2 cellular contexts compared by ENCODE assay signal in the genomic region with DNA sequence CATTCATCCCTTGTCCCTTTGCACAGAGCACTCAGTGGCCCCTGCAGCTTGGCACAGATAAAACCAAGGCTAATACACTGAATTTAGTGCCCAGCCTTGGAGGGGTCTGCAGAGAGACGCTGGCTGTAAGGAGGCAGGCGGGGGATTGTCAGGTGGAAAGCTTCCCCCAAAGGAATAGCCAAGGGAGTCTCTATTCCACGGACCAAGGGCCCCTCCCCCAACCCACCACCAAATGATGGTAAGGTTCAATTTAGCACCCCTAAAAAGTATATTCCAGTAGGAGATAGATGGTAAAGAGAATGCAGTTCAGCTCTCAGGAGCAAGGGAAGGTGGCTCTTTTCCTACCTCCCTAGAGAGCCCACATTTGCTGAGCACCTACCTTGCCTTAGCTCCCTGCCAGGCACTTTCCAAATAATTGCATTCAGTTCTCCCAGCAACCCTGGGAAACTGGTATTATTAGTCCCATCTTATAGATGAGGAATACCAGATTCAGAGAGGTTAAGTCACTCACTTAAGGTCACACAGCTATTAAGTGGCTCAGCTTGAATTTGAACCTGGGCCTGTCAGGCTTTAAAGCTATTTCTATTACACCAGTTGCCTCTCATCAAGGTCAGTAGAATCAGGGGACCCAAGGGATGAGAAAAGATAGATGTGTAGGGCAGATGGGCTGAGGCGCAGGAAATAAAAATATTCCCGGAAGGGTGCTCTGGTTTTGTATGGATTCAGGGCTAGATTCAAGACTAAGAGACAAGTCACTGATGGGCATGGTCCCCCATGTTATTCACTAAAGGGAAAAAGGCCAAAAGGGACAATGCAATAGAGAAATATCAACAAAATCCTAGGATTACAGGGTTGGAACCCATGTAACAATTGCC.
TF ChIP-seq lines count a peak whose summit lies in the region.

No MANE protein-coding gene starts in this region.

TF ChIP-seq in SK-N-SH, 30 proteins besides CTCF, POLR2A, EP300 and RAD21:
- TF ChIP-seq TAF1 (IDR thresholded peaks at IDR 0.05; ENCODE audit: borderline replicate concordance, low read depth, low read length) (no peak), NRF1 (IDR thresholded peaks at IDR 0.05; ENCODE audit: low read depth, low read length) (no peak), FOXJ3 (CRISPR knock-in tag; IDR thresholded peaks at IDR 0.05) (no peak), GABPA (IDR thresholded peaks at IDR 0.05; ENCODE audit: low read depth) (no peak)
- TF ChIP-seq, protein P1, sequence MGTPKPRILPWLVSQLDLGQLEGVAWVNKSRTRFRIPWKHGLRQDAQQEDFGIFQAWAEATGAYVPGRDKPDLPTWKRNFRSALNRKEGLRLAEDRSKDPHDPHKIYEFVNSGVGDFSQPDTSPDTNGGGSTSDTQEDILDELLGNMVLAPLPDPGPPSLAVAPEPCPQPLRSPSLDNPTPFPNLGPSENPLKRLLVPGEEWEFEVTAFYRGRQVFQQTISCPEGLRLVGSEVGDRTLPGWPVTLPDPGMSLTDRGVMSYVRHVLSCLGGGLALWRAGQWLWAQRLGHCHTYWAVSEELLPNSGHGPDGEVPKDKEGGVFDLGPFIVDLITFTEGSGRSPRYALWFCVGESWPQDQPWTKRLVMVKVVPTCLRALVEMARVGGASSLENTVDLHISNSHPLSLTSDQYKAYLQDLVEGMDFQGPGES (IDR thresholded peaks at IDR 0.05; ENCODE audit: low read depth, low read length) = no peak
- TF ChIP-seq, protein P2, sequence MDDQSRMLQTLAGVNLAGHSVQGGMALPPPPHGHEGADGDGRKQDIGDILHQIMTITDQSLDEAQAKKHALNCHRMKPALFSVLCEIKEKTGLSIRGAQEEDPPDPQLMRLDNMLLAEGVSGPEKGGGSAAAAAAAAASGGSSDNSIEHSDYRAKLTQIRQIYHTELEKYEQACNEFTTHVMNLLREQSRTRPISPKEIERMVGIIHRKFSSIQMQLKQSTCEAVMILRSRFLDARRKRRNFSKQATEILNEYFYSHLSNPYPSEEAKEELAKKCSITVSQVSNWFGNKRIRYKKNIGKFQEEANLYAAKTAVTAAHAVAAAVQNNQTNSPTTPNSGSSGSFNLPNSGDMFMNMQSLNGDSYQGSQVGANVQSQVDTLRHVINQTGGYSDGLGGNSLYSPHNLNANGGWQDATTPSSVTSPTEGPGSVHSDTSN (IDR thresholded peaks at IDR 0.05) = no peak

TF ChIP-seq in SK-N-SH treated with all-trans-retinoic acid at 6 μM for 48 hours, 23 proteins besides CTCF, POLR2A, EP300 and RAD21:
- no peak for TF ChIP-seq ISL1 (CRISPR knock-in tag; IDR thresholded peaks at IDR 0.05)
- TF ChIP-seq ZNF70 (CRISPR knock-in tag; IDR thresholded peaks at IDR 0.05) = no peak
- no peak for TF ChIP-seq ZNF565 (CRISPR knock-in tag; conservative IDR thresholded peaks at IDR 0.05; ENCODE audit: low read depth)
- TF ChIP-seq, protein P3, sequence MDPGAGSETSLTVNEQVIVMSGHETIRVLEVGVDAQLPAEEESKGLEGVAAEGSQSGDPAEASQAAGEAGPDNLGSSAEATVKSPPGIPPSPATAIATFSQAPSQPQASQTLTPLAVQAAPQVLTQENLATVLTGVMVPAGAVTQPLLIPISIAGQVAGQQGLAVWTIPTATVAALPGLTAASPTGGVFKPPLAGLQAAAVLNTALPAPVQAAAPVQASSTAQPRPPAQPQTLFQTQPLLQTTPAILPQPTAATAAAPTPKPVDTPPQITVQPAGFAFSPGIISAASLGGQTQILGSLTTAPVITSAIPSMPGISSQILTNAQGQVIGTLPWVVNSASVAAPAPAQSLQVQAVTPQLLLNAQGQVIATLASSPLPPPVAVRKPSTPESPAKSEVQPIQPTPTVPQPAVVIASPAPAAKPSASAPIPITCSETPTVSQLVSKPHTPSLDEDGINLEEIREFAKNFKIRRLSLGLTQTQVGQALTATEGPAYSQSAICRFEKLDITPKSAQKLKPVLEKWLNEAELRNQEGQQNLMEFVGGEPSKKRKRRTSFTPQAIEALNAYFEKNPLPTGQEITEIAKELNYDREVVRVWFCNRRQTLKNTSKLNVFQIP (CRISPR knock-in tag; IDR thresholded peaks at IDR 0.05; ENCODE audit: borderline replicate concordance, low read depth) = no peak
- TF ChIP-seq ZNF8 (CRISPR knock-in tag; IDR thresholded peaks at IDR 0.05) = no peak
- TF ChIP-seq BACH2 (CRISPR knock-in tag; IDR thresholded peaks at IDR 0.05; ENCODE audit: borderline replicate concordance) = no peak
- TF ChIP-seq ZC3H10 (CRISPR knock-in tag; IDR thresholded peaks at IDR 0.05) = no peak
- no peak for TF ChIP-seq RARB (CRISPR knock-in tag; IDR thresholded peaks at IDR 0.05)
- TF ChIP-seq, protein P4, sequence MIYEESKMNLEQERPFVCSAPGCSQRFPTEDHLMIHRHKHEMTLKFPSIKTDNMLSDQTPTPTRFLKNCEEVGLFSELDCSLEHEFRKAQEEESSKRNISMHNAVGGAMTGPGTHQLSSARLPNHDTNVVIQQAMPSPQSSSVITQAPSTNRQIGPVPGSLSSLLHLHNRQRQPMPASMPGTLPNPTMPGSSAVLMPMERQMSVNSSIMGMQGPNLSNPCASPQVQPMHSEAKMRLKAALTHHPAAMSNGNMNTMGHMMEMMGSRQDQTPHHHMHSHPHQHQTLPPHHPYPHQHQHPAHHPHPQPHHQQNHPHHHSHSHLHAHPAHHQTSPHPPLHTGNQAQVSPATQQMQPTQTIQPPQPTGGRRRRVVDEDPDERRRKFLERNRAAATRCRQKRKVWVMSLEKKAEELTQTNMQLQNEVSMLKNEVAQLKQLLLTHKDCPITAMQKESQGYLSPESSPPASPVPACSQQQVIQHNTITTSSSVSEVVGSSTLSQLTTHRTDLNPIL (CRISPR knock-in tag; IDR thresholded peaks at IDR 0.05; ENCODE audit: low read depth) = no peak
- TF ChIP-seq SNAI2 (CRISPR knock-in tag; IDR thresholded peaks at IDR 0.05) = no peak
- TF ChIP-seq TOX (CRISPR knock-in tag; IDR thresholded peaks at IDR 0.05; ENCODE audit: borderline replicate concordance) = no peak
- no peak for TF ChIP-seq CSDC2 (CRISPR knock-in tag; IDR thresholded peaks at IDR 0.05)
- TF ChIP-seq, protein P5, sequence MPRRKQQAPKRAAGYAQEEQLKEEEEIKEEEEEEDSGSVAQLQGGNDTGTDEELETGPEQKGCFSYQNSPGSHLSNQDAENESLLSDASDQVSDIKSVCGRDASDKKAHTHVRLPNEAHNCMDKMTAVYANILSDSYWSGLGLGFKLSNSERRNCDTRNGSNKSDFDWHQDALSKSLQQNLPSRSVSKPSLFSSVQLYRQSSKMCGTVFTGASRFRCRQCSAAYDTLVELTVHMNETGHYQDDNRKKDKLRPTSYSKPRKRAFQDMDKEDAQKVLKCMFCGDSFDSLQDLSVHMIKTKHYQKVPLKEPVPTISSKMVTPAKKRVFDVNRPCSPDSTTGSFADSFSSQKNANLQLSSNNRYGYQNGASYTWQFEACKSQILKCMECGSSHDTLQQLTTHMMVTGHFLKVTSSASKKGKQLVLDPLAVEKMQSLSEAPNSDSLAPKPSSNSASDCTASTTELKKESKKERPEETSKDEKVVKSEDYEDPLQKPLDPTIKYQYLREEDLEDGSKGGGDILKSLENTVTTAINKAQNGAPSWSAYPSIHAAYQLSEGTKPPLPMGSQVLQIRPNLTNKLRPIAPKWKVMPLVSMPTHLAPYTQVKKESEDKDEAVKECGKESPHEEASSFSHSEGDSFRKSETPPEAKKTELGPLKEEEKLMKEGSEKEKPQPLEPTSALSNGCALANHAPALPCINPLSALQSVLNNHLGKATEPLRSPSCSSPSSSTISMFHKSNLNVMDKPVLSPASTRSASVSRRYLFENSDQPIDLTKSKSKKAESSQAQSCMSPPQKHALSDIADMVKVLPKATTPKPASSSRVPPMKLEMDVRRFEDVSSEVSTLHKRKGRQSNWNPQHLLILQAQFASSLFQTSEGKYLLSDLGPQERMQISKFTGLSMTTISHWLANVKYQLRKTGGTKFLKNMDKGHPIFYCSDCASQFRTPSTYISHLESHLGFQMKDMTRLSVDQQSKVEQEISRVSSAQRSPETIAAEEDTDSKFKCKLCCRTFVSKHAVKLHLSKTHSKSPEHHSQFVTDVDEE (CRISPR knock-in tag; IDR thresholded peaks at IDR 0.05) = no peak
- TF ChIP-seq GLIS3 (CRISPR knock-in tag; IDR thresholded peaks at IDR 0.05) = no peak
